Comparison of ENCODE assay signal across 19 cellular contexts in genomic region chr9:95079461-95079860, GRCh38.
DNase-seq lines count a peak whose midpoint lies in the region; ATAC-seq and TF ChIP-seq lines count a peak whose summit lies in the region.
"Had no signal": no experiment of that assay in that cellular context is flagged by ENCODE, and none has a peak within 500 bp of the region (broad histone marks: within the 10 kb centered on the region; RNA-seq: fewer than 3 reads in every experiment).

No MANE protein-coding gene starts in this region.

- no peaks in the 10 kb centered on the region for H3K27me3 ChIP-seq in cardiac muscle cell
- H3K27me3 ChIP-seq in right atrium auricular region: no peaks in the 10 kb centered on the region
- H3K27me3 ChIP-seq: BE2C had no signal

- H3K27ac ChIP-seq in cardiac muscle cell (peak overlapping the region; percentile 31), right atrium auricular region (peak overlapping the region; percentile 52 to 72)

- ATAC-seq in left cardiac atrium: no peak
- ATAC-seq: T-cell had no signal

- peaks cover 24% of the 10 kb centered on the region for H3K36me3 Mint-ChIP-seq in progenitor cell of endocrine pancreas (ENCODE audit: insufficient read depth)
- H3K36me3 Mint-ChIP-seq in type B pancreatic cell: peaks cover 51% of the 10 kb centered on the region

- intact Hi-C loops in left cardiac atrium (cut with DNase I): no loop called here

- H3K36me3 ChIP-seq in cardiac muscle cell: peaks cover 25% of the 10 kb centered on the region
- peaks cover 57% of the 10 kb centered on the region for H3K36me3 ChIP-seq in right atrium auricular region

- H3K27me3 Mint-ChIP-seq in progenitor cell of endocrine pancreas (no peaks in the 10 kb centered on the region), type B pancreatic cell (no peaks in the 10 kb centered on the region)
- H3K27me3 Mint-ChIP-seq: T-cell had no signal

- H3K4me1 ChIP-seq in cardiac muscle cell (ENCODE audit: low read depth) (peaks cover 36% of the 10 kb centered on the region), right atrium auricular region (peaks cover 0 to 83% of the 10 kb centered on the region in 2 donors)
- H3K4me1 ChIP-seq: HAP-1 had no signal

- H3K9me3 ChIP-seq in cardiac muscle cell (ENCODE audit: low read depth) (no peaks in the 10 kb centered on the region), right atrium auricular region (no peaks in the 10 kb centered on the region)
- H3K9me3 ChIP-seq: BE2C, HAP-1 had no signal

- DNase-seq in cardiac muscle cell (ENCODE audit: low read depth in 1 of 2, low spot score in 1 of 2) (no peak), left cardiac atrium (no peak), right atrium auricular region (ENCODE audit: low spot score) (no peak), progenitor cell of endocrine pancreas (ENCODE audit: low spot score, unreplicated experiment) (no peak), type B pancreatic cell (ENCODE audit: extremely low spot score, unreplicated experiment) (no peak), 8988T (no peak), NOMO-1 (lab: John Stamatoyannopoulos, UW; ENCODE audit: unreplicated experiment in 2 of 2) (no peak), activated gamma-delta T cell treated with Interleukin-2 at 50 U/mL for 16 hours (no peak)
- DNase-seq: activated CD4-positive, alpha-beta T cell treated with anti-CD3 and anti-CD28 coated beads, Interleukin-2, amount 50 U/mL, for 1 hour; BE2C; KBM-7; MV-4-11; NCI-H2029 treated with DMSO at 0.1 percent for 48 hours; nephron progenitor cell; retina; SHP77; stimulated activated naive CD4-positive, alpha-beta T cell had no signal

- no peak for TF ChIP-seq CTCF in cardiac muscle cell (IDR thresholded peaks at IDR 0.05; ENCODE audit: low read depth, low read length)
- no peak for TF ChIP-seq CTCF in right atrium auricular region (IDR thresholded peaks at IDR 0.05)
- TF ChIP-seq CTCF in progenitor cell of endocrine pancreas (IDR thresholded peaks at IDR 0.05; ENCODE audit: unreplicated experiment): no peak
- TF ChIP-seq CTCF in type B pancreatic cell (conservative IDR thresholded peaks at IDR 0.05): no peak

- peaks cover 32% of the 10 kb centered on the region for H3K4me1 Mint-ChIP-seq in progenitor cell of endocrine pancreas (ENCODE audit: low read depth)
- H3K4me1 Mint-ChIP-seq in type B pancreatic cell (ENCODE audit: unreplicated experiment): peaks cover 53% of the 10 kb centered on the region
- H3K4me1 Mint-ChIP-seq: T-cell had no signal

- H3K4me3 ChIP-seq in cardiac muscle cell (no peak overlapping the region), right atrium auricular region (no peak overlapping the region)
- H3K4me3 ChIP-seq: HAP-1 had no signal

- H3K9me3 Mint-ChIP-seq in progenitor cell of endocrine pancreas (ENCODE audit: low read depth) (no peaks in the 10 kb centered on the region), type B pancreatic cell (no peaks in the 10 kb centered on the region)
- H3K9me3 Mint-ChIP-seq: nephron progenitor cell, T-cell had no signal

- H3K27ac Mint-ChIP-seq in progenitor cell of endocrine pancreas: peak overlapping the region; percentile 80
- peak overlapping the region; percentile 61 for H3K27ac Mint-ChIP-seq in type B pancreatic cell
- H3K27ac Mint-ChIP-seq: nephron progenitor cell, T-cell had no signal

- H3K4me3 Mint-ChIP-seq in progenitor cell of endocrine pancreas (ENCODE audit: low read depth) (no peak overlapping the region), type B pancreatic cell (no peak overlapping the region)
- H3K4me3 Mint-ChIP-seq: nephron progenitor cell, T-cell had no signal
